ENCODE assay signal across 31 cellular contexts in genomic region chr2:147439986-147440385, GRCh38.
"Had no signal": no experiment of that assay in that cellular context is flagged by ENCODE, and none has a peak within 500 bp of the region (broad histone marks: within the 10 kb centered on the region; RNA-seq: fewer than 3 reads in every experiment).

No MANE protein-coding gene starts in this region.

- H3K4me1 Mint-ChIP-seq: activated CD4-positive, alpha-beta T cell treated with anti-CD3 and anti-CD28 coated beads for 36 hours; activated CD4-positive, alpha-beta T cell treated with anti-CD3 and anti-CD28 coated beads, Interleukin-2, amount 10 ng/mL, durations not matched to agents 24 days and 14 days; activated CD8-positive, alpha-beta memory T cell treated with anti-CD3 and anti-CD28 coated beads, Interleukin-2, amount 10 ng/mL, durations not matched to agents 7 days and 5 days; activated naive CD4-positive, alpha-beta T cell treated with anti-CD3 and anti-CD28 coated beads, Interleukin-2, amount 50 U/mL, for 24 hours; activated naive CD8-positive, alpha-beta T cell treated with anti-CD3 and anti-CD28 coated beads, Interleukin-2, amount 10 ng/mL, durations not matched to agents 7 days and 5 days; T-helper 17 cell had no signal

- H3K36me3 ChIP-seq: ascending aorta, breast epithelium, cardiac muscle cell, colonic mucosa, esophagus squamous epithelium, gastroesophageal sphincter had no signal

- DNase-seq: activated CD4-positive, alpha-beta memory T cell treated with anti-CD3 and anti-CD28 coated beads for 36 hours; activated CD4-positive, alpha-beta T cell treated with anti-CD3 and anti-CD28 coated beads for 36 hours; activated CD4-positive, alpha-beta T cell treated with anti-CD3 and anti-CD28 coated beads, Interleukin-2, amount 10 ng/mL, durations not matched to agents 24 days and 14 days; activated CD4-positive, CD25-positive, alpha-beta regulatory T cell; activated CD4-positive, CD25-positive, alpha-beta regulatory T cell treated with anti-CD3 and anti-CD28 coated beads, Interleukin-2, amount 50 U/mL, for 72 hours; activated CD8-positive, alpha-beta memory T cell treated with anti-CD3 and anti-CD28 coated beads, Interleukin-2, amount 10 ng/mL, durations not matched to agents 7 days and 5 days; activated CD8-positive, alpha-beta memory T cell treated with anti-CD3 and anti-CD28 coated beads, Interleukin-2, amount 50 U/mL, for 4 hours; activated CD8-positive, alpha-beta T cell treated with anti-CD3 and anti-CD28 coated beads, Interleukin-2, amount 10 ng/mL, durations not matched to agents 7 days and 5 days; activated effector memory CD4-positive, alpha-beta T cell treated with anti-CD3 and anti-CD28 coated beads, Interleukin-2, amount 50 U/mL, for 16 hours; activated naive CD4-positive, alpha-beta T cell treated with anti-CD3 and anti-CD28 coated beads for 36 hours; activated naive CD8-positive, alpha-beta T cell treated with anti-CD3 and anti-CD28 coated beads, Interleukin-2, amount 10 ng/mL, durations not matched to agents 7 days and 5 days; activated T-cell treated with anti-CD3 and anti-CD28 coated beads, Interleukin-2, amount 50 U/mL, for 1 hour; activated T-cell treated with anti-CD3 and anti-CD28 coated beads, Interleukin-2, amount 50 U/mL, for 48 hours; central memory CD4-positive, alpha-beta T cell; cerebellar nuclear complex; colonic mucosa; effector CD8-positive, alpha-beta T cell; esophagus squamous epithelium; foreskin melanocyte; T-helper 1 cell; T-helper 17 cell had no signal

- H3K9me3 Mint-ChIP-seq: activated CD4-positive, alpha-beta memory T cell treated with anti-CD3 and anti-CD28 coated beads for 36 hours; activated naive CD4-positive, alpha-beta T cell treated with anti-CD3 and anti-CD28 coated beads for 36 hours; activated naive CD4-positive, alpha-beta T cell treated with anti-CD3 and anti-CD28 coated beads, Interleukin-2, amount 50 U/mL, for 24 hours; activated T-helper 2 cell treated with anti-CD3 and anti-CD28 coated beads, Interferon-gamma antibody, Interleukin-2, Interleukin-4, amounts not matched to agents 10 μg/mL and 5 μg/mL and 100 μg/mL, durations not matched to agents 14 hours and 24 hours and 36 hours; T-helper 2 cell treated with Interferon-gamma antibody and Interleukin-4, amounts not matched to agents 5 μg/mL and 100 μg/mL, for 36 hours had no signal

- H3K4me1 ChIP-seq: ascending aorta, breast epithelium, colonic mucosa, esophagus squamous epithelium, gastroesophageal sphincter had no signal

- ATAC-seq: activated CD4-positive, alpha-beta T cell treated with anti-CD3 and anti-CD28 coated beads for 36 hours; activated CD8-positive, alpha-beta memory T cell treated with anti-CD3 and anti-CD28 coated beads, Interleukin-2, amount 10 ng/mL, durations not matched to agents 7 days and 5 days; activated CD8-positive, alpha-beta T cell treated with anti-CD3 and anti-CD28 coated beads, Interleukin-2, amount 10 ng/mL, durations not matched to agents 7 days and 5 days; gastroesophageal sphincter; T-helper 17 cell had no signal

- H3K9me3 ChIP-seq: ascending aorta, breast epithelium, colonic mucosa, esophagus squamous epithelium, gastroesophageal sphincter had no signal

- H3K27ac ChIP-seq: ascending aorta, breast epithelium, cardiac muscle cell, colonic mucosa, epithelial cell of prostate, esophagus squamous epithelium, gastroesophageal sphincter had no signal

- H3K27me3 ChIP-seq: ascending aorta, breast epithelium, colonic mucosa, esophagus squamous epithelium, gastroesophageal sphincter had no signal

- H3K36me3 Mint-ChIP-seq: activated CD4-positive, alpha-beta memory T cell treated with anti-CD3 and anti-CD28 coated beads for 36 hours; activated CD8-positive, alpha-beta memory T cell treated with anti-CD3 and anti-CD28 coated beads, Interleukin-2, amount 10 ng/mL, durations not matched to agents 7 days and 5 days; activated naive CD4-positive, alpha-beta T cell treated with anti-CD3 and anti-CD28 coated beads, Interleukin-2, amount 50 U/mL, for 24 hours; activated naive CD8-positive, alpha-beta T cell treated with anti-CD3 and anti-CD28 coated beads, Interleukin-2, amount 10 ng/mL, durations not matched to agents 7 days and 5 days; brain had no signal

- H3K27ac Mint-ChIP-seq: activated CD4-positive, alpha-beta memory T cell treated with anti-CD3 and anti-CD28 coated beads for 36 hours; activated CD4-positive, alpha-beta T cell treated with anti-CD3 and anti-CD28 coated beads for 36 hours; activated CD4-positive, alpha-beta T cell treated with anti-CD3 and anti-CD28 coated beads, Interleukin-2, amount 10 ng/mL, durations not matched to agents 24 days and 14 days; activated CD8-positive, alpha-beta memory T cell treated with anti-CD3 and anti-CD28 coated beads, Interleukin-2, amount 10 ng/mL, durations not matched to agents 7 days and 5 days; activated CD8-positive, alpha-beta T cell treated with anti-CD3 and anti-CD28 coated beads, Interleukin-2, amount 10 ng/mL, durations not matched to agents 7 days and 5 days; activated naive CD4-positive, alpha-beta T cell treated with anti-CD3 and anti-CD28 coated beads for 36 hours; activated naive CD4-positive, alpha-beta T cell treated with anti-CD3 and anti-CD28 coated beads, Interleukin-2, amount 50 U/mL, for 24 hours; activated naive CD8-positive, alpha-beta T cell treated with anti-CD3 and anti-CD28 coated beads, Interleukin-2, amount 10 ng/mL, durations not matched to agents 7 days and 5 days; activated T-helper 1 cell treated with anti-CD3 and anti-CD28 coated beads, Interleukin-12 subunit alpha, Interleukin-12 subunit beta, Interleukin-2, Interleukin-4 antibody, amounts not matched to agents 30 ng/mL and 10 ng/mL and 1 ng/mL, durations not matched to agents 14 hours and 24 hours and 36 hours; activated T-helper 2 cell treated with anti-CD3 and anti-CD28 coated beads, Interferon-gamma antibody, Interleukin-2, Interleukin-4, amounts not matched to agents 10 μg/mL and 5 μg/mL and 100 μg/mL, durations not matched to agents 14 hours and 24 hours and 36 hours; T-helper 17 cell; T-helper 2 cell treated with Interferon-gamma antibody and Interleukin-4, amounts not matched to agents 5 μg/mL and 100 μg/mL, for 36 hours had no signal

- H3K27me3 Mint-ChIP-seq: activated CD4-positive, alpha-beta memory T cell treated with anti-CD3 and anti-CD28 coated beads for 36 hours; activated CD4-positive, alpha-beta T cell treated with anti-CD3 and anti-CD28 coated beads for 36 hours; activated CD4-positive, alpha-beta T cell treated with anti-CD3 and anti-CD28 coated beads, Interleukin-2, amount 10 ng/mL, durations not matched to agents 24 days and 14 days; activated CD8-positive, alpha-beta memory T cell treated with anti-CD3 and anti-CD28 coated beads, Interleukin-2, amount 10 ng/mL, durations not matched to agents 7 days and 5 days; activated naive CD4-positive, alpha-beta T cell treated with anti-CD3 and anti-CD28 coated beads, Interleukin-2, amount 50 U/mL, for 24 hours; T-helper 17 cell had no signal

- H3K4me3 Mint-ChIP-seq: activated CD4-positive, alpha-beta memory T cell treated with anti-CD3 and anti-CD28 coated beads for 36 hours; activated CD4-positive, alpha-beta T cell treated with anti-CD3 and anti-CD28 coated beads for 36 hours; activated CD4-positive, alpha-beta T cell treated with anti-CD3 and anti-CD28 coated beads, Interleukin-2, amount 10 ng/mL, durations not matched to agents 24 days and 14 days; activated CD8-positive, alpha-beta memory T cell treated with anti-CD3 and anti-CD28 coated beads, Interleukin-2, amount 10 ng/mL, durations not matched to agents 7 days and 5 days; activated CD8-positive, alpha-beta T cell treated with anti-CD3 and anti-CD28 coated beads, Interleukin-2, amount 10 ng/mL, durations not matched to agents 7 days and 5 days; activated naive CD4-positive, alpha-beta T cell treated with anti-CD3 and anti-CD28 coated beads for 36 hours; activated naive CD4-positive, alpha-beta T cell treated with anti-CD3 and anti-CD28 coated beads, Interleukin-2, amount 50 U/mL, for 24 hours; activated naive CD8-positive, alpha-beta T cell treated with anti-CD3 and anti-CD28 coated beads, Interleukin-2, amount 10 ng/mL, durations not matched to agents 7 days and 5 days; activated T-helper 1 cell treated with anti-CD3 and anti-CD28 coated beads, Interleukin-12 subunit alpha, Interleukin-12 subunit beta, Interleukin-2, Interleukin-4 antibody, amounts not matched to agents 30 ng/mL and 10 ng/mL and 1 ng/mL, durations not matched to agents 14 hours and 24 hours and 36 hours; brain; T-helper 17 cell; T-helper 2 cell treated with Interferon-gamma antibody and Interleukin-4, amounts not matched to agents 5 μg/mL and 100 μg/mL, for 36 hours had no signal

- H3K4me3 ChIP-seq: ascending aorta, breast epithelium, cardiac muscle cell, colonic mucosa, esophagus squamous epithelium, gastroesophageal sphincter had no signal
